Comparison of ENCODE assay signal across 18 cellular contexts in genomic region chr1:9401080-9401453, GRCh38.
DNase-seq lines count a peak whose midpoint lies in the region; ATAC-seq, FAIRE-seq and TF ChIP-seq lines count a peak whose summit lies in the region.
"Had no signal": no experiment of that assay in that cellular context is flagged by ENCODE, and none has a peak within 500 bp of the region (broad histone marks: within the 10 kb centered on the region; RNA-seq: fewer than 3 reads in every experiment).

No MANE protein-coding gene starts in this region.

- no TSS peak for BruUV-seq in PC-3 (replicated peaks; lab: Mats Ljungman, UMichigan)
- BruUV-seq in endothelial cell of umbilical vein (replicated peaks; lab: Mats Ljungman, UMichigan): TSS peak; percentile 51

- no peak for TF ChIP-seq CTCF in PC-3 (conservative IDR thresholded peaks at IDR 0.05; ENCODE audit: low read depth, low read length)
- TF ChIP-seq CTCF in endothelial cell of umbilical vein (IDR thresholded peaks at IDR 0.05; ENCODE audit: extremely low read depth in 1 of 2, insufficient read depth in 1 of 2, low read depth in 1 of 2, low read length in 2 of 2): no peak
- no peak for TF ChIP-seq CTCF in smooth muscle cell (IDR thresholded peaks at IDR 0.05; ENCODE audit: borderline replicate concordance, insufficient read depth, poor library complexity, severe bottlenecking)

- no peak overlapping the region for H3K4me3 ChIP-seq in PC-3 (ENCODE audit: low read length)
- H3K4me3 ChIP-seq in endothelial cell of umbilical vein (replicated peaks in 1 of 3; ENCODE audit: insufficient read depth in 1 of 3, low read depth in 1 of 3, low read length in 3 of 3): no peak overlapping the region
- no peak overlapping the region for H3K4me3 ChIP-seq in smooth muscle cell
- H3K4me3 ChIP-seq: gastroesophageal sphincter, HAP-1, pancreas had no signal

- TF ChIP-seq POLR2A in endothelial cell of umbilical vein (IDR thresholded peaks at IDR 0.05; ENCODE audit: low read depth, low read length): no peak

- WGBS in smooth muscle cell (ENCODE audit: low lambda C conversion rate): 94% methylated on average over 15 of the region's 15 CpGs

- no peak overlapping the region for H3K27ac ChIP-seq in PC-3 (ENCODE audit: low read length)
- peak overlapping the region; percentile 98 for H3K27ac ChIP-seq in endothelial cell of umbilical vein (ENCODE audit: insufficient read depth, low read depth, low read length)
- peak overlapping the region; percentile 88 for H3K27ac ChIP-seq in smooth muscle cell (ENCODE audit: low read depth)
- H3K27ac ChIP-seq: 22Rv1, KMS-11 had no signal

- H3K27me3 ChIP-seq in PC-3 (ENCODE audit: low read length): no peaks in the 10 kb centered on the region
- no peaks in the 10 kb centered on the region for H3K27me3 ChIP-seq in endothelial cell of umbilical vein (ENCODE audit: control insufficient read depth in 2 of 2, insufficient read depth in 2 of 2, low read length in 2 of 2)
- H3K27me3 ChIP-seq in smooth muscle cell (ENCODE audit: low read depth): no peaks in the 10 kb centered on the region
- H3K27me3 ChIP-seq: gastroesophageal sphincter, pancreas had no signal

- no peaks in the 10 kb centered on the region for H4K20me1 ChIP-seq in PC-3 (ENCODE audit: low read length)
- H4K20me1 ChIP-seq in endothelial cell of umbilical vein (replicated peaks; ENCODE audit: control insufficient read depth, extremely low read depth, insufficient read depth, low read length): no peaks in the 10 kb centered on the region
- no peaks in the 10 kb centered on the region for H4K20me1 ChIP-seq in smooth muscle cell (ENCODE audit: low read depth)

- no peaks in the 10 kb centered on the region for H3K36me3 ChIP-seq in PC-3 (ENCODE audit: low read depth, low read length)
- no peaks in the 10 kb centered on the region for H3K36me3 ChIP-seq in endothelial cell of umbilical vein (ENCODE audit: control insufficient read depth in 2 of 2, extremely low read depth in 1 of 2, insufficient read depth in 2 of 2, low read length in 2 of 2)
- no peaks in the 10 kb centered on the region for H3K36me3 ChIP-seq in smooth muscle cell (ENCODE audit: low read depth)
- H3K36me3 ChIP-seq: gastroesophageal sphincter, HAP-1, pancreas had no signal

- H3K79me2 ChIP-seq in PC-3 (ENCODE audit: low read length) (no peaks in the 10 kb centered on the region), endothelial cell of umbilical vein (ENCODE audit: control insufficient read depth, insufficient read depth, low read length) (no peaks in the 10 kb centered on the region), smooth muscle cell (ENCODE audit: low read depth) (no peaks in the 10 kb centered on the region)

- H2AFZ ChIP-seq in PC-3 (ENCODE audit: low read length) (peak overlapping the region; percentile 68; the same call in 1 of the 2 replicates), endothelial cell of umbilical vein (ENCODE audit: low read depth, low read length) (no peak overlapping the region), smooth muscle cell (ENCODE audit: low read depth) (no peak overlapping the region)

- ATAC-seq in PC-3 (no peak), HG03175 (IDR thresholded peaks at IDR 0.05; ENCODE audit: unreplicated experiment) (no peak)

- no peak for FAIRE-seq in endothelial cell of umbilical vein (lab: Jason Lieb, UNC)
- FAIRE-seq: pancreas had no signal

- POLR2A ChIA-PET in PC-3 (lab: Charles Lee; ENCODE audit: unreplicated experiment) (no interaction called here), endothelial cell of umbilical vein (lab: Charles Lee) (interaction anchor here (1.3 kb wide), 1 partner anchor 12 kb away, joined by 6 read pairs; no protein-coding TSS in a partner anchor)

- H3K4me2 ChIP-seq in PC-3 (ENCODE audit: low read length) (peak overlapping the region; percentile 51), endothelial cell of umbilical vein (ENCODE audit: insufficient read depth, low read length) (peak overlapping the region; percentile 12), smooth muscle cell (no peak overlapping the region)
- H3K4me2 ChIP-seq: KMS-11 had no signal

- DNase-seq in SHP77 treated with DMSO at 0.1 percent for 48 hours (lab: John Stamatoyannopoulos, UW) (peak; percentile 17), SHP77 (lab: John Stamatoyannopoulos, UW) (no peak), PC-3 (no peak), endothelial cell of umbilical vein (ENCODE audit: low read depth, low spot score) (no peak), smooth muscle cell (lab: John Stamatoyannopoulos, UW; ENCODE audit: unreplicated experiment) (no peak), OCI-M1 (lab: John Stamatoyannopoulos, UW) (no peak)
- no peak for DNase-seq in activated CD4-positive, alpha-beta T cell treated with anti-CD3 and anti-CD28 coated beads, Interleukin-2, amount 50 U/mL, for 4 hours
- DNase-seq: effector memory CD4-positive, alpha-beta T cell; MV-4-11; natural killer cell; NCI-H1694; NCI-H69 had no signal

- no peaks in the 10 kb centered on the region for H3K9me2 ChIP-seq in PC-3 (replicated peaks; ENCODE audit: low read length)

- intact Hi-C loops in PC-3 (cut with micrococcal nuclease): no loop called here
- intact Hi-C loops in endothelial cell of umbilical vein (cut with micrococcal nuclease): loop anchor here (2.0 kb wide), 1 partner anchor 62 kb away; no protein-coding TSS in a partner anchor

- H3K9ac ChIP-seq in PC-3 (ENCODE audit: low read length) (no peak overlapping the region), endothelial cell of umbilical vein (replicated peaks; ENCODE audit: extremely low read depth, insufficient read depth, low read length) (peak overlapping the region; percentile 88), smooth muscle cell (ENCODE audit: low read depth) (no peak overlapping the region)
- H3K9ac ChIP-seq: KMS-11 had no signal

- H3K4me1 ChIP-seq in PC-3 (ENCODE audit: insufficient read depth, low read length) (peaks cover 25% of the 10 kb centered on the region), endothelial cell of umbilical vein (ENCODE audit: control insufficient read depth, extremely low read depth, insufficient read depth, low read length) (peaks cover 59% of the 10 kb centered on the region), smooth muscle cell (ENCODE audit: low read depth) (peaks cover 16% of the 10 kb centered on the region)
- H3K4me1 ChIP-seq: HAP-1 had no signal

- H3K9me3 ChIP-seq in PC-3 (ENCODE audit: low read length) (no peaks in the 10 kb centered on the region), endothelial cell of umbilical vein (replicated peaks; ENCODE audit: control insufficient read depth, insufficient read depth, low read length) (no peaks in the 10 kb centered on the region), smooth muscle cell (replicated peaks; ENCODE audit: low read depth) (no peaks in the 10 kb centered on the region)
- H3K9me3 ChIP-seq: gastroesophageal sphincter, HAP-1, pancreas had no signal

- dilution Hi-C loops in endothelial cell of umbilical vein (cut with MboI; ENCODE audit: extremely low pct_ligation_motif_present, low sequenced_read_pairs): no loop called here

- CTCF ChIA-PET in PC-3 (lab: Charles Lee) (no interaction called here), endothelial cell of umbilical vein (lab: Charles Lee) (interaction anchor here (1.0 to 5.3 kb wide), 17 partner anchors 8 to 167 kb away, joined by 3 to 49 read pairs (median 7); partner anchors contain the start of gene H6PD)

- no peaks in the 10 kb centered on the region for H3K9me1 ChIP-seq in endothelial cell of umbilical vein (replicated peaks; ENCODE audit: control insufficient read depth, extremely low read depth, insufficient read depth, low read length)

- H3F3A ChIP-seq in PC-3 (ENCODE audit: low read length, unreplicated experiment): no peaks in the 10 kb centered on the region
- H3F3A ChIP-seq in smooth muscle cell (ENCODE audit: low read depth): peaks cover 21% of the 10 kb centered on the region

TF ChIP-seq in endothelial cell of umbilical vein, 7 proteins besides CTCF, POLR2A, EP300 and RAD21:
- TF ChIP-seq MYC (IDR thresholded peaks at IDR 0.05; ENCODE audit: low read depth, low read length) (no peak), FOS (IDR thresholded peaks at IDR 0.05; ENCODE audit: borderline replicate concordance, insufficient read depth, low read length) (no peak), JUN (IDR thresholded peaks at IDR 0.05; ENCODE audit: borderline replicate concordance, insufficient read depth, insufficient read length, low read depth) (no peak), GATA2 (IDR thresholded peaks at IDR 0.05; ENCODE audit: insufficient read depth, insufficient read length, low read depth, low read length) (no peak), MAX (IDR thresholded peaks at IDR 0.05; ENCODE audit: insufficient read depth, insufficient read length) (no peak), POLR2AphosphoS5 (IDR thresholded peaks at IDR 0.05; ENCODE audit: insufficient read depth, low read depth, low read length) (no peak), EZH2 (IDR thresholded peaks at IDR 0.05; ENCODE audit: borderline replicate concordance, low read depth, low read length, severe bottlenecking) (no peak)
